14 cellular contexts compared by ENCODE assay signal in the genomic region with DNA sequence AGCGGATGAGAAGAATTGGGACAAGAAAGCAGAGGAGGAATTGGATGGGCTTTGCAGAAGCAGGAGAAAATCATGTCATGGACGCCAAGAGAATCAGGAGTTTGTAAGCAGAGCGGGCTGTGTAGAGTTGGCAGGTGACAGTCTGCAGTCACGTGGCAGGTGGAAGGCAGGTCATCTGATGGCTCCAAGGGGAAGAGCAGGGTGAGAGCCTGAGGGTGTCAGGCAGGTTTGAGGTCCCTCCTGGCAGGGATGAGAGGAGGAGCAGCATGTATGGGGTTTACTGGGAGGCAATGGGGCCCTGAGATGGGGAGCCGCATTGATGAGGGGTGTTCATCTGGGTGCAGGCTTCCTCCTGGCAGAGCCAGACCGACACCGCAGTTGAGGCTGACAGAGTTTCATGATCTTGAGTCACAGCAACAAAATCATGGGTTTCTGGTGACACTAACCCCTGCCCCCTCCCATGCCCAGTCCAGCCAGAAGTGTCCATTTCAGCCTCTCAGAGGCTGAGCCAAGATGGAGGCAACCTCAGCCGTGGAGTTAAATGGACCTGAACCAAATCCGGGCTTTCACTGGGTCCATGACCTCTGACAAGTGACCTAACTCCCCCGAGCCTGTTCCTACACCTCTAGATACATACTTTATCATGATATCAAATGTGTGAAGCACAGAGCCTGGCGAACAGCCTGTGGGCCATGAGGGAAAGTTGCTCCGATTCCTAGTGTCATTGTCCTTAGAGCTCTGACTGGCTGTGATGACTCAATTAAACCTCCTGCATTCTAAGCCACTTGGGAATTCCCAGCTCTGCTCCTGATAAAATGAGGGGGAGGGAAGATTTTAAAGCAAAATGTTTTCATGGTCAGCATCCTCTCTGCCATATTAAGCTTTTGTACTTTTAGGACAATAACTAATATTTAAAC. TPM values are rescaled to one million over a fixed set of nuclear protein-coding genes. Genes with fewer than 3 reads are reported as not detected.
DNase-seq lines count a peak whose midpoint lies in the region; ATAC-seq and TF ChIP-seq lines count a peak whose summit lies in the region.
"Had no signal": no experiment of that assay in that cellular context is flagged by ENCODE, and none has a peak within 500 bp of the region (broad histone marks: within the 10 kb centered on the region; RNA-seq: fewer than 3 reads in every experiment).

No MANE protein-coding gene starts in this region.

- no peaks in the 10 kb centered on the region for H3K4me1 ChIP-seq in colonic mucosa
- H3K4me1 ChIP-seq in upper lobe of right lung = no peaks in the 10 kb centered on the region
- H3K4me1 ChIP-seq: testis had no signal

- no peak overlapping the region for H3K9ac ChIP-seq in colonic mucosa (ENCODE audit: low read depth in 2 of 2, low read length in 2 of 2)

- no peak for TF ChIP-seq CTCF in colonic mucosa (IDR thresholded peaks at IDR 0.05)
- no peak for TF ChIP-seq CTCF in upper lobe of right lung (IDR thresholded peaks at IDR 0.05)

- no peak overlapping the region for H3K4me3 ChIP-seq in colonic mucosa
- H3K4me3 ChIP-seq in upper lobe of right lung = no peak overlapping the region
- H3K4me3 ChIP-seq: testis had no signal

- H3K36me3 ChIP-seq in colonic mucosa (no peaks in the 10 kb centered on the region), upper lobe of right lung (peaks cover 18% of the 10 kb centered on the region)

- H3K27me3 ChIP-seq in colonic mucosa (no peaks in the 10 kb centered on the region), upper lobe of right lung (no peaks in the 10 kb centered on the region)
- H3K27me3 ChIP-seq: testis had no signal

- intact Hi-C loops in colonic mucosa (cut with DNase I) = no loop called here
- intact Hi-C loops in upper lobe of right lung (cut with DNase I) = no loop called here

- peak; percentile 79 for DNase-seq in M059J (ENCODE audit: low read depth)
- DNase-seq in colonic mucosa = no peak
- DNase-seq in iris pigment epithelial cell (ENCODE audit: low read depth) = peak; percentile 65
- DNase-seq in upper lobe of right lung = peak; percentile 31
- DNase-seq in NK-92 (lab: John Stamatoyannopoulos, UW; ENCODE audit: unreplicated experiment) = no peak
- DNase-seq: activated CD4-positive, CD25-positive, alpha-beta regulatory T cell treated with anti-CD3 and anti-CD28 coated beads, Interleukin-2, amount 50 U/mL, for 72 hours; activated gamma-delta T cell; DMS79 treated with DMSO at 0.1 percent for 48 hours; immature natural killer cell; SHP77; testis had no signal

- peak overlapping the region; percentile 13 for H3K27ac ChIP-seq in colonic mucosa
- no peak overlapping the region for H3K27ac ChIP-seq in upper lobe of right lung
- H3K27ac ChIP-seq: testis had no signal

- ATAC-seq in upper lobe of right lung (no peak), GM18511 (IDR thresholded peaks at IDR 0.05; ENCODE audit: unreplicated experiment) (no peak), esophagus mucosa (no peak)
- ATAC-seq: HepG2 had no signal

- H3K9me3 ChIP-seq in colonic mucosa (no peaks in the 10 kb centered on the region), upper lobe of right lung (no peaks in the 10 kb centered on the region)
- H3K9me3 ChIP-seq: testis had no signal

RNA-seq across cellular contexts. Expression of gene EVC, which starts 36.1 kb away (rescaled TPM):
- 8.3 and 14.5 TPM in 2 replicates for total RNA-seq in M059J (2014; rRNA removed; shearing (Covaris generic))
- 1 to 10 TPM; 1.1 to 4.1 TPM for total RNA-seq in colonic mucosa
- total RNA-seq in upper lobe of right lung = 27.6 TPM
- total RNA-seq in esophagus mucosa = 5.8 TPM

RNA-seq across cellular contexts. Expression of gene EVC2, which starts 38.7 kb away (rescaled TPM):
- total RNA-seq in M059J (2014; rRNA removed; shearing (Covaris generic)) = 2.5 and 5.5 TPM in 2 replicates
- total RNA-seq in colonic mucosa = under 1 TPM; 0.49 to 0.93 TPM
- 6.3 TPM for total RNA-seq in upper lobe of right lung
- total RNA-seq in esophagus mucosa = 1.8 TPM
- total RNA-seq: HepG2 had no signal

Comparison
In these comparisons a context has a peak if more than half of its experiments do, and no peak if none do; other contexts are left out.
1. DNase-seq: peak in M059J (single experiment), iris pigment epithelial cell (single experiment) and upper lobe of right lung (single experiment); none in colonic mucosa (single experiment) and NK-92 (single experiment).